ENCODE assay signal across 19 cellular contexts in the genomic region with DNA sequence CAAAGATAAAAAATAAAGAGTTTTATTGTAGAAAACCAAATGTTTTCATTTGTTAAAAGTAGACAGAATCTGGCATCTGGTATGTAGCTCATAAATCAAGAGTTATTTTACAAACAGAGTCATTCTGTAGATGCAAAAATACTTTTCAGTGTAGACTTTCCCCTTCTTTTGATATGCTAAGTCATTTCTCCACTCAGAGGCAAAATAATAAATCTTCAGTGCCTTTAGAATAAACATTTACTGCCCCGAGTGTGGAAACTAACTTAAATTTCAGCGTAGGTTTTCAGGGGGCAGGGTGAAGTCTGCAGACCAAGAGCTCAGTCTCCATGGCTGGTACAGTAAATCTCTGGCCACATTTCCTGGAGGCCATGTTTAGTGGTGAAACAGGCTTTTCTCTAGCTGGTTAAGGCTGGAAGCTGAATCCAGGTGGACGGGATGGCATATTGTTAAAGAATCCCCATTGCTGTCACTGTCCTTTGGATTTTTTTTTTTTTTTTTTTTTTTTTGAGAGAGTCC.
"Had no signal": no experiment of that assay in that cellular context is flagged by ENCODE, and none has a peak within 500 bp of the region (broad histone marks: within the 10 kb centered on the region; RNA-seq: fewer than 3 reads in every experiment).

No MANE protein-coding gene starts in this region.

- H3K4me1 ChIP-seq: left lung, psoas muscle, stomach had no signal

- H3K27ac ChIP-seq: dorsolateral prefrontal cortex, gastrocnemius medialis, left lung, ovary, psoas muscle, sigmoid colon, stomach, tibial artery had no signal

- H3K4me3 ChIP-seq: dorsolateral prefrontal cortex, gastrocnemius medialis, left lung, ovary, psoas muscle, sigmoid colon, stomach, tibial artery had no signal

- ATAC-seq: gastrocnemius medialis; left lung; naive thymus-derived CD8-positive, alpha-beta T cell; psoas muscle; right cardiac atrium had no signal

- H3K36me3 ChIP-seq: ovary had no signal

- H3K27me3 ChIP-seq: dorsolateral prefrontal cortex, gastrocnemius medialis, left lung, ovary, sigmoid colon, stomach, tibial artery had no signal

- H3K9me3 ChIP-seq: gastrocnemius medialis, left lung, ovary, psoas muscle, sigmoid colon, stomach, tibial artery had no signal

- DNase-seq: cortex of kidney; dorsolateral prefrontal cortex; effector CD8-positive, alpha-beta T cell; foreskin fibroblast; gastrocnemius medialis; head of caudate nucleus; left lung; mesendoderm; naive thymus-derived CD8-positive, alpha-beta T cell; occipital lobe; ovary; psoas muscle; right cardiac atrium; sigmoid colon; stimulated activated CD4-positive, alpha-beta T cell treated with anti-CD3 and anti-CD28 coated beads, Interleukin-2, amount 100 ng/mL, for 24 hours; stimulated activated CD4-positive, alpha-beta T cell treated with anti-CD3 and anti-CD28 coated beads, Interleukin-4, amount 100 ng/mL, for 24 hours; stimulated activated naive CD4-positive, alpha-beta T cell treated with Interleukin-2 at 50 U/mL for 16 hours; stomach; tibial artery had no signal
